ENCODE assay signal across 23 cellular contexts in genomic region chr1:25347556-25347955, GRCh38.
"Had no signal": no experiment of that assay in that cellular context is flagged by ENCODE, and none has a peak within 500 bp of the region (broad histone marks: within the 10 kb centered on the region; RNA-seq: fewer than 3 reads in every experiment).

No MANE protein-coding gene starts in this region.

- DNase-seq: activated CD4-positive, alpha-beta T cell treated with anti-CD3 and anti-CD28 coated beads, Interleukin-2, amount 50 U/mL, for 48 hours; activated CD4-positive, CD25-positive, alpha-beta regulatory T cell; activated CD8-positive, alpha-beta memory T cell treated with anti-CD3 and anti-CD28 coated beads, Interleukin-2, amount 10 ng/mL, durations not matched to agents 7 days and 5 days; activated effector memory CD4-positive, alpha-beta T cell treated with Interleukin-2 at 50 U/mL for 16 hours; activated naive CD4-positive, alpha-beta T cell; activated T-cell treated with anti-CD3 and anti-CD28 coated beads, Interleukin-2, amount 50 U/mL, for 72 hours; amniotic stem cell; MG63; NCI-H1105; NCI-H1436 treated with DMSO at 0.1 percent for 48 hours; NCI-H187; NCI-H2081; NCI-H446; NCI-H524; PC-3; SIG-M5; T-cell had no signal

- H3K27me3 Mint-ChIP-seq: activated CD8-positive, alpha-beta memory T cell treated with anti-CD3 and anti-CD28 coated beads, Interleukin-2, amount 10 ng/mL, durations not matched to agents 7 days and 5 days; activated naive CD4-positive, alpha-beta T cell treated with anti-CD3 and anti-CD28 coated beads, Interleukin-2, amount 50 U/mL, for 24 hours; brain; central memory CD8-positive, alpha-beta T cell; T-cell had no signal

- H3K27me3 ChIP-seq: ascending aorta, MG63 had no signal

- H3K4me3 Mint-ChIP-seq: activated CD8-positive, alpha-beta memory T cell treated with anti-CD3 and anti-CD28 coated beads, Interleukin-2, amount 10 ng/mL, durations not matched to agents 7 days and 5 days; activated naive CD4-positive, alpha-beta T cell treated with anti-CD3 and anti-CD28 coated beads, Interleukin-2, amount 50 U/mL, for 24 hours; activated T-cell treated with anti-CD3 and anti-CD28 coated beads, Interleukin-2, amount 50 U/mL, for 72 hours; brain; central memory CD8-positive, alpha-beta T cell; T-cell had no signal

- ATAC-seq: activated CD8-positive, alpha-beta memory T cell treated with anti-CD3 and anti-CD28 coated beads, Interleukin-2, amount 10 ng/mL, durations not matched to agents 7 days and 5 days; activated T-cell treated with anti-CD3 and anti-CD28 coated beads, Interleukin-2, amount 50 U/mL, for 72 hours; PC-3; T-cell had no signal

- H3K9me3 Mint-ChIP-seq: activated naive CD4-positive, alpha-beta T cell treated with anti-CD3 and anti-CD28 coated beads, Interleukin-2, amount 50 U/mL, for 24 hours; activated T-cell treated with anti-CD3 and anti-CD28 coated beads, Interleukin-2, amount 50 U/mL, for 72 hours; brain; central memory CD8-positive, alpha-beta T cell; T-cell had no signal

- H3K4me3 ChIP-seq: ascending aorta, MG63 had no signal

- FAIRE-seq: RCC 7860 had no signal

- H3K9me3 ChIP-seq: ascending aorta, MG63 had no signal

- H3K27ac ChIP-seq: ascending aorta, VCaP had no signal

- H3K27ac Mint-ChIP-seq: activated naive CD4-positive, alpha-beta T cell treated with anti-CD3 and anti-CD28 coated beads, Interleukin-2, amount 50 U/mL, for 24 hours; activated T-cell treated with anti-CD3 and anti-CD28 coated beads, Interleukin-2, amount 50 U/mL, for 72 hours; T-cell had no signal
